ENCODE assay signal across 23 cellular contexts in the genomic region with DNA sequence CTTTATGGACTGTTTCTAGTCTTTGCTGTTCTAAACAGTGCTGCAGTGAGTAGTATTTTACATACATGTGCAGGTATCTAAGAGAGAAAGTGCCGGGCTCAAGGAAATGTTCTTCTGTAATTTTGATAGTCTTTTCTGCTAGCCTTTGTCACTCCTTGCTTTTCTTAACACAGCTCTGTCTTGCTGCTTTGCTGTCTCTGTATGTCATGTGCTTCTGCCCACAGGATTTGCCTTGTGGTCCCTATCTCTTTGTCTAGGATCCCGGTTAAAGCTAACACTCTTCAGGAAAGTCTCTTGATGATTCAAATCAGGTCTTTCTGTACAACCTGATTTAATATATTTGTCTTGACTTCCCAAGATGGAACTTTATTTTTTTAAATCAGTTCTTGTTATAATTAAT. TPM values are rescaled to one million over a fixed set of nuclear protein-coding genes. Genes with fewer than 3 reads are reported as not detected.
A peak's percentile ranks its signal among the peaks of the same experiment; 100 is the strongest.
DNase-seq lines count a peak whose midpoint lies in the region; ATAC-seq and TF ChIP-seq lines count a peak whose summit lies in the region.
"Had no signal": no experiment of that assay in that cellular context is flagged by ENCODE, and none has a peak within 500 bp of the region (broad histone marks: within the 10 kb centered on the region; RNA-seq: fewer than 3 reads in every experiment).

No MANE protein-coding gene starts in this region.

- no peak for ATAC-seq in activated CD8-positive, alpha-beta T cell treated with anti-CD3 and anti-CD28 coated beads for 36 hours
- no peak for ATAC-seq in activated CD8-positive, alpha-beta T cell treated with anti-CD3 and anti-CD28 coated beads, Interleukin-2, amount 10 ng/mL, durations not matched to agents 7 days and 5 days
- no peak for ATAC-seq in effector memory CD8-positive, alpha-beta T cell (replicated peaks)
- no peak for ATAC-seq in HG03135 (IDR thresholded peaks at IDR 0.05; ENCODE audit: unreplicated experiment)
- ATAC-seq in HG02852 (IDR thresholded peaks at IDR 0.05; ENCODE audit: unreplicated experiment), result no peak
- ATAC-seq: esophagus mucosa, gastrocnemius medialis, pancreas, right cardiac atrium had no signal

- H3K27me3 Mint-ChIP-seq in activated CD8-positive, alpha-beta T cell treated with anti-CD3 and anti-CD28 coated beads for 36 hours, result no peaks in the 10 kb centered on the region
- H3K27me3 Mint-ChIP-seq in activated CD8-positive, alpha-beta T cell treated with anti-CD3 and anti-CD28 coated beads, Interleukin-2, amount 10 ng/mL, durations not matched to agents 7 days and 5 days (ENCODE audit: low read depth), result no peaks in the 10 kb centered on the region
- H3K27me3 Mint-ChIP-seq in effector memory CD8-positive, alpha-beta T cell, result no peaks in the 10 kb centered on the region
- no peaks in the 10 kb centered on the region for H3K27me3 Mint-ChIP-seq in osteocyte (ENCODE audit: unreplicated experiment)
- H3K27me3 Mint-ChIP-seq: IgD-negative memory B cell had no signal

- POLR2A ChIA-PET in activated CD8-positive, alpha-beta T cell treated with anti-CD3 and anti-CD28 coated beads for 36 hours (lab: Charles Lee), result no interaction called here
- POLR2A ChIA-PET in activated CD8-positive, alpha-beta T cell treated with anti-CD3 and anti-CD28 coated beads, Interleukin-2, amount 10 ng/mL, durations not matched to agents 7 days and 5 days (lab: Charles Lee), result interaction anchor here (1.5 kb wide), 1 partner anchor 34 kb away, joined by 4 read pairs; no protein-coding TSS in a partner anchor

- H2AFZ ChIP-seq in OCI-LY3 (ENCODE audit: low read depth, low read length), result no peak overlapping the region

- TF ChIP-seq CTCF in activated CD8-positive, alpha-beta T cell treated with anti-CD3 and anti-CD28 coated beads for 36 hours (IDR thresholded peaks at IDR 0.05), result no peak
- TF ChIP-seq CTCF in OCI-LY3 (IDR thresholded peaks at IDR 0.05; ENCODE audit: low read depth, low read length) (no peak), osteocyte (IDR thresholded peaks at IDR 0.05) (no peak)

- H3K9me3 Mint-ChIP-seq in activated CD8-positive, alpha-beta T cell treated with anti-CD3 and anti-CD28 coated beads for 36 hours, result no peaks in the 10 kb centered on the region
- no peaks in the 10 kb centered on the region for H3K9me3 Mint-ChIP-seq in activated CD8-positive, alpha-beta T cell treated with anti-CD3 and anti-CD28 coated beads, Interleukin-2, amount 10 ng/mL, durations not matched to agents 7 days and 5 days (ENCODE audit: insufficient read depth)
- H3K9me3 Mint-ChIP-seq in effector memory CD8-positive, alpha-beta T cell, result no peaks in the 10 kb centered on the region
- no peaks in the 10 kb centered on the region for H3K9me3 Mint-ChIP-seq in osteocyte (ENCODE audit: unreplicated experiment)
- H3K9me3 Mint-ChIP-seq: IgD-negative memory B cell had no signal

- no peaks in the 10 kb centered on the region for H3K27me3 ChIP-seq in OCI-LY3 (ENCODE audit: low read depth, low read length)
- H3K27me3 ChIP-seq: brain microvascular endothelial cell, gastrocnemius medialis, pancreas, Peyer's patch, SJCRH30 had no signal

- peaks cover 54% of the 10 kb centered on the region for H3K36me3 ChIP-seq in OCI-LY3 (replicated peaks; ENCODE audit: low read depth, low read length)

- intact Hi-C loops in activated CD8-positive, alpha-beta T cell treated with anti-CD3 and anti-CD28 coated beads for 36 hours (cut with micrococcal nuclease), result no loop called here

- CTCF ChIA-PET in activated CD8-positive, alpha-beta T cell treated with anti-CD3 and anti-CD28 coated beads for 36 hours (lab: Charles Lee), result interaction anchor here (0.8 to 1.8 kb wide), 4 partner anchors 12 to 78 kb away, joined by 3 to 5 read pairs (median 4); no protein-coding TSS in a partner anchor
- CTCF ChIA-PET in activated CD8-positive, alpha-beta T cell treated with anti-CD3 and anti-CD28 coated beads, Interleukin-2, amount 10 ng/mL, durations not matched to agents 7 days and 5 days (lab: Charles Lee), result no interaction called here

- H3K9ac ChIP-seq in OCI-LY3 (ENCODE audit: low read length), result no peak overlapping the region

- H3K4me3 Mint-ChIP-seq in activated CD8-positive, alpha-beta T cell treated with anti-CD3 and anti-CD28 coated beads for 36 hours, result no peak overlapping the region
- no peak overlapping the region for H3K4me3 Mint-ChIP-seq in activated CD8-positive, alpha-beta T cell treated with anti-CD3 and anti-CD28 coated beads, Interleukin-2, amount 10 ng/mL, durations not matched to agents 7 days and 5 days
- H3K4me3 Mint-ChIP-seq in effector memory CD8-positive, alpha-beta T cell, result no peak overlapping the region
- no peak overlapping the region for H3K4me3 Mint-ChIP-seq in osteocyte (ENCODE audit: unreplicated experiment)
- H3K4me3 Mint-ChIP-seq: IgD-negative memory B cell had no signal

- peaks cover 13% of the 10 kb centered on the region for H3K4me1 ChIP-seq in OCI-LY3 (ENCODE audit: low read length)
- H3K4me1 ChIP-seq: gastrocnemius medialis, pancreas, Peyer's patch, SJCRH30 had no signal

- no peak overlapping the region for H3K4me3 ChIP-seq in OCI-LY3 (ENCODE audit: low read length)
- H3K4me3 ChIP-seq: gastrocnemius medialis, pancreas, Peyer's patch, SJCRH30 had no signal

- peak overlapping the region; percentile 76 for H3K27ac Mint-ChIP-seq in activated CD8-positive, alpha-beta T cell treated with anti-CD3 and anti-CD28 coated beads for 36 hours
- no peak overlapping the region for H3K27ac Mint-ChIP-seq in activated CD8-positive, alpha-beta T cell treated with anti-CD3 and anti-CD28 coated beads, Interleukin-2, amount 10 ng/mL, durations not matched to agents 7 days and 5 days
- peak overlapping the region; percentile 3 to 35 for H3K27ac Mint-ChIP-seq in effector memory CD8-positive, alpha-beta T cell
- H3K27ac Mint-ChIP-seq in osteocyte (ENCODE audit: unreplicated experiment), result peak overlapping the region; percentile 5

- H3K36me3 Mint-ChIP-seq in activated CD8-positive, alpha-beta T cell treated with anti-CD3 and anti-CD28 coated beads for 36 hours (ENCODE audit: low read depth), result peaks cover 38% of the 10 kb centered on the region
- H3K36me3 Mint-ChIP-seq in activated CD8-positive, alpha-beta T cell treated with anti-CD3 and anti-CD28 coated beads, Interleukin-2, amount 10 ng/mL, durations not matched to agents 7 days and 5 days (ENCODE audit: low read depth), result peaks cover 48% of the 10 kb centered on the region
- H3K36me3 Mint-ChIP-seq in effector memory CD8-positive, alpha-beta T cell (ENCODE audit: insufficient read depth), result peaks cover 91% of the 10 kb centered on the region
- peaks cover 38% of the 10 kb centered on the region for H3K36me3 Mint-ChIP-seq in osteocyte (ENCODE audit: unreplicated experiment)

- no peaks in the 10 kb centered on the region for H3K79me2 ChIP-seq in OCI-LY3 (ENCODE audit: low read length)

- H3K4me1 Mint-ChIP-seq in activated CD8-positive, alpha-beta T cell treated with anti-CD3 and anti-CD28 coated beads for 36 hours (ENCODE audit: low read depth), result peaks cover 25% of the 10 kb centered on the region
- H3K4me1 Mint-ChIP-seq in activated CD8-positive, alpha-beta T cell treated with anti-CD3 and anti-CD28 coated beads, Interleukin-2, amount 10 ng/mL, durations not matched to agents 7 days and 5 days (ENCODE audit: low read depth), result no peaks in the 10 kb centered on the region
- H3K4me1 Mint-ChIP-seq in effector memory CD8-positive, alpha-beta T cell (ENCODE audit: low read depth in 2 of 2), result peaks cover 5 to 15% of the 10 kb centered on the region in 2 donors
- peaks cover 3% of the 10 kb centered on the region for H3K4me1 Mint-ChIP-seq in osteocyte (ENCODE audit: unreplicated experiment)

- H3K27ac ChIP-seq in OCI-LY3 (ENCODE audit: low read length), result peak overlapping the region; percentile 34
- H3K27ac ChIP-seq: brain microvascular endothelial cell, gastrocnemius medialis, pancreas, Peyer's patch, SJCRH30 had no signal

- H3K9me3 ChIP-seq in OCI-LY3 (ENCODE audit: insufficient read depth, low read length), result no peaks in the 10 kb centered on the region
- H3K9me3 ChIP-seq: gastrocnemius medialis, pancreas, Peyer's patch, SJCRH30 had no signal

- peaks cover 15% of the 10 kb centered on the region; the same call in 1 of the 2 replicates for H4K20me1 ChIP-seq in OCI-LY3 (ENCODE audit: insufficient read depth, low read length)

- no peak for DNase-seq in activated CD8-positive, alpha-beta T cell treated with anti-CD3 and anti-CD28 coated beads for 36 hours
- DNase-seq in activated CD8-positive, alpha-beta T cell treated with anti-CD3 and anti-CD28 coated beads, Interleukin-2, amount 10 ng/mL, durations not matched to agents 7 days and 5 days, result no peak
- DNase-seq in effector memory CD8-positive, alpha-beta T cell, result no peak
- DNase-seq in osteocyte (ENCODE audit: extremely low spot score, unreplicated experiment) (no peak), EL (no peak)
- DNase-seq: activated CD8-positive, alpha-beta memory T cell treated with anti-CD3 and anti-CD28 coated beads for 24 hours; brain microvascular endothelial cell; effector memory CD4-positive, alpha-beta T cell; gastrocnemius medialis; hippocampal formation; NCI-H2107; NCI-H446 treated with DMSO at 0.1 percent for 48 hours; NK-92 treated with Interleukin-12 subunit alpha and Interleukin-12 subunit beta, amount 100 ng/mL, for 24 hours; pancreas; Peyer's patch; right cardiac atrium; SJCRH30; stimulated activated CD4-positive, alpha-beta T cell treated with anti-CD3 and anti-CD28 coated beads, Interleukin-12 subunit alpha, Interleukin-12 subunit beta, amount 100 ng/mL, for 4 hours had no signal

- H3K4me2 ChIP-seq in OCI-LY3 (ENCODE audit: low read length), result 0 out of 2 replicates have a peak overlapping the region, but pooled peaks have one; percentile 0

RNA-seq across cellular contexts. Expression of a gene that starts 31.4 kb away (rescaled TPM):
- under 1 TPM; 0.34 to 0.63 TPM for total RNA-seq in activated CD8-positive, alpha-beta T cell treated with anti-CD3 and anti-CD28 coated beads for 36 hours
- 1 to 10 TPM in 1 of 2 experiments, under 1 TPM in 1; 0.66 to 1.4 TPM for total RNA-seq in activated CD8-positive, alpha-beta T cell treated with anti-CD3 and anti-CD28 coated beads, Interleukin-2, amount 10 ng/mL, durations not matched to agents 7 days and 5 days
- 0.48 and 0.52 TPM in 2 replicates for total RNA-seq in osteocyte
